In genomic region chr3:134904333-134904771, GRCh38 we compare ENCODE assay signal across 10 cellular contexts.
A peak's percentile ranks its signal among the peaks of the same experiment; 100 is the strongest.
DNase-seq lines count a peak whose midpoint lies in the region; ATAC-seq and TF ChIP-seq lines count a peak whose summit lies in the region.
"Had no signal": no experiment of that assay in that cellular context is flagged by ENCODE, and none has a peak within 500 bp of the region (broad histone marks: within the 10 kb centered on the region; RNA-seq: fewer than 3 reads in every experiment).

No MANE protein-coding gene starts in this region.

- CTCF ChIA-PET in activated CD8-positive, alpha-beta T cell treated with anti-CD3 and anti-CD28 coated beads for 36 hours (lab: Charles Lee), result no interaction called here

- no peaks in the 10 kb centered on the region for H3K36me3 Mint-ChIP-seq in activated CD8-positive, alpha-beta T cell treated with anti-CD3 and anti-CD28 coated beads for 36 hours (ENCODE audit: low read depth)

- H3K27ac Mint-ChIP-seq in activated CD8-positive, alpha-beta T cell treated with anti-CD3 and anti-CD28 coated beads for 36 hours, result no peak overlapping the region

- H3K4me1 Mint-ChIP-seq in activated CD8-positive, alpha-beta T cell treated with anti-CD3 and anti-CD28 coated beads for 36 hours (ENCODE audit: low read depth), result peaks cover 5% of the 10 kb centered on the region
- H3K4me1 Mint-ChIP-seq: neural crest cell had no signal

- in situ Hi-C loops in ACHN (cut with HindIII; ENCODE audit: low pct_ligation_motif_present, low pct_unique_long_range_greater_than_20kb, low sequenced_read_pairs), result no loop called here

- POLR2A ChIA-PET in activated CD8-positive, alpha-beta T cell treated with anti-CD3 and anti-CD28 coated beads for 36 hours (lab: Charles Lee), result no interaction called here

- no peaks in the 10 kb centered on the region for H3K9me3 Mint-ChIP-seq in activated CD8-positive, alpha-beta T cell treated with anti-CD3 and anti-CD28 coated beads for 36 hours
- H3K9me3 Mint-ChIP-seq: neural crest cell had no signal

- intact Hi-C loops in activated CD8-positive, alpha-beta T cell treated with anti-CD3 and anti-CD28 coated beads for 36 hours (cut with micrococcal nuclease), result no loop called here

- no peak for TF ChIP-seq CTCF in activated CD8-positive, alpha-beta T cell treated with anti-CD3 and anti-CD28 coated beads for 36 hours (IDR thresholded peaks at IDR 0.05)

- peaks cover 7% of the 10 kb centered on the region for H3K27me3 Mint-ChIP-seq in activated CD8-positive, alpha-beta T cell treated with anti-CD3 and anti-CD28 coated beads for 36 hours

- ATAC-seq in GM19023 (IDR thresholded peaks at IDR 0.05; ENCODE audit: unreplicated experiment), result peak; percentile 97
- peak; percentile 91 for ATAC-seq in HG02943 (IDR thresholded peaks at IDR 0.05; ENCODE audit: low read depth, unreplicated experiment)
- ATAC-seq in activated CD8-positive, alpha-beta T cell treated with anti-CD3 and anti-CD28 coated beads for 36 hours, result peak; percentile 47
- no peak for ATAC-seq in SK-N-SH treated with all-trans-retinoic acid at 6 μM for 48 hours

- no peak overlapping the region for H3K4me3 Mint-ChIP-seq in activated CD8-positive, alpha-beta T cell treated with anti-CD3 and anti-CD28 coated beads for 36 hours
- H3K4me3 Mint-ChIP-seq: neural crest cell had no signal

- DNase-seq in ACHN (peak; percentile 58), NCI-H1417 (lab: John Stamatoyannopoulos, UW) (no peak), T1000 (lab: John Stamatoyannopoulos, UW) (no peak), germinal center (ENCODE audit: low spot score) (no peak)
- peak; percentile 58 for DNase-seq in activated CD8-positive, alpha-beta T cell treated with anti-CD3 and anti-CD28 coated beads for 36 hours
- DNase-seq: activated CD4-positive, CD25-positive, alpha-beta regulatory T cell treated with anti-CD3 and anti-CD28 coated beads, Interleukin-2, amount 50 U/mL, for 72 hours had no signal

TF ChIP-seq in SK-N-SH treated with all-trans-retinoic acid at 6 μM for 48 hours, 23 proteins besides CTCF, POLR2A, EP300 and RAD21:
- TF ChIP-seq TCF4 (CRISPR knock-in tag; IDR thresholded peaks at IDR 0.05; ENCODE audit: borderline replicate concordance), result no peak
- no peak for TF ChIP-seq PPARA (CRISPR knock-in tag; IDR thresholded peaks at IDR 0.05; ENCODE audit: borderline replicate concordance)
- no peak for TF ChIP-seq GLIS3 (CRISPR knock-in tag; IDR thresholded peaks at IDR 0.05)
- no peak for TF ChIP-seq TOX (CRISPR knock-in tag; IDR thresholded peaks at IDR 0.05; ENCODE audit: borderline replicate concordance)
- TF ChIP-seq CSDC2 (CRISPR knock-in tag; IDR thresholded peaks at IDR 0.05), result no peak

Comparison
In these comparisons a context has a peak if more than half of its experiments do, and no peak if none do; other contexts are left out.
1. DNase-seq: peak in ACHN (single experiment) and activated CD8-positive, alpha-beta T cell treated with anti-CD3 and anti-CD28 coated beads for 36 hours (single experiment); none in NCI-H1417 (0 of 3), T1000 (single experiment) and germinal center (single experiment).